7 cellular contexts compared by ENCODE assay signal in genomic region chr11:95068549-95068948, GRCh38.
DNase-seq lines count a peak whose midpoint lies in the region; ATAC-seq and TF ChIP-seq lines count a peak whose summit lies in the region.

No MANE protein-coding gene starts in this region.

- peak; percentile 62 for ATAC-seq in HG02642 (IDR thresholded peaks at IDR 0.05; ENCODE audit: poor library complexity, unreplicated experiment)

- no peak for TF ChIP-seq CTCF in GM13977 (IDR thresholded peaks at IDR 0.05; ENCODE audit: extremely low read depth, insufficient read depth, missing control alignments)

- DNase-seq in GM13977 (ENCODE audit: low spot score) (peak; percentile 69), NCI-H1105 (lab: John Stamatoyannopoulos, UW) (peak; percentile 87), SW 1271 (lab: John Stamatoyannopoulos, UW) (peak; percentile 98 to 100), hepatic stellate cell (ENCODE audit: low spot score) (peak; percentile 63), retina (peak; percentile 86)

- H3K27ac ChIP-seq in angular gyrus (ENCODE audit: low read depth, low read length) = peak overlapping the region; percentile 95

- in situ Hi-C loops in GM13977 (cut with MboI; ENCODE audit: low pct_unique_long_range_greater_than_20kb, low sequenced_read_pairs, unreplicated experiment) = no loop called here

Comparison
In these comparisons a context has a peak if more than half of its experiments do, and no peak if none do; other contexts are left out.
1. Peak in every context shown above with its lines: DNase-seq, ATAC-seq and H3K27ac ChIP-seq.